8 cellular contexts compared by ENCODE assay signal in the genomic region with DNA sequence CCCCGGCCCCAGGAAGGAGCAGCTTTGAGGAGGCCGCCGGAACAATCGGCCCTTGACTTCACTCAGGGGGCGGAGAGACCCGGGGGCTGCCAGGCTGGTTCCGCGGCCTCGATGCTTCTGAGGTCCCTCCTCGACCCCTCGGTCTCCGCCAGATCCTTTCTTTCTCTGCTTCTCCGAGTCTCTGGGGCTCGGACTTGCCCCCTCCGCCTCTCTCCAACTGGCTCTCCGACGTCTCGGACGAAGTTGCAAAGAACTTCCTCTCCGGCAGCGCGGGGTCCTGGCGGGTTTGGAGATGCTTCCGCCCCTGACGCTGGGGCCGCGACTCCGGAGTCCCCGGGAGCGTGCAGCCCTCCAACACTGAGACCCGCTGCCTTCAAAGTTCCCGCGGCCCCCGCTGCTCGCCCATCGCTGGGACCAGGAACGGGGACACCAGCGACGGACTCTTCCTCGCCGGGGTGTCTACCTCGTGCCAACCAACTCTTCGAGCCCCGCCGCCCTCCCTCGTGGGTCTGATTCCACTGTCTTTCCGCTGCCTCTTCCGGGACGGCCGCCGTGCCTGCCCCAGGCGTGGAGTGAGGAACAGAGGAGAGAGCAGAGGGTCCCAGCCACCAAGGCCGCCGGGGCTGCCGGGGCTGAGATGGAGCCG. TPM values are rescaled to one million over a fixed set of nuclear protein-coding genes. Genes with fewer than 3 reads are reported as not detected.
DNase-seq lines count a peak whose midpoint lies in the region; ATAC-seq and TF ChIP-seq lines count a peak whose summit lies in the region.

No MANE protein-coding gene starts in this region.

- H3K9me3 ChIP-seq in heart right ventricle, result no peaks in the 10 kb centered on the region
- no peaks in the 10 kb centered on the region for H3K9me3 ChIP-seq in right atrium auricular region
- H3K9me3 ChIP-seq in NT2/D1 (ENCODE audit: insufficient read depth, low read length), result no peaks in the 10 kb centered on the region
- no peaks in the 10 kb centered on the region for H3K9me3 ChIP-seq in iPS-18a (ENCODE audit: control insufficient read depth, low read depth, low read length)
- H3K9me3 ChIP-seq in vagina, result no peaks in the 10 kb centered on the region
- no peaks in the 10 kb centered on the region for H3K9me3 ChIP-seq in prostate gland

- H3K27ac ChIP-seq in heart right ventricle (no peak overlapping the region), right atrium auricular region (no peak overlapping the region), iPS-18a (ENCODE audit: low read length) (no peak overlapping the region), vagina (no peak overlapping the region), prostate gland (no peak overlapping the region)

- ATAC-seq in heart right ventricle (peak in 1 of 8 donors; percentile 4), HG02623 (IDR thresholded peaks at IDR 0.05; ENCODE audit: unreplicated experiment) (no peak)

- DNase-seq in heart right ventricle (no peak), right atrium auricular region (ENCODE audit: low spot score) (no peak), NT2/D1 (ENCODE audit: low read depth, low spot score) (no peak), vagina (ENCODE audit: extremely low spot score in 2 of 2) (no peak), prostate gland (ENCODE audit: low spot score) (no peak), NCI-H446 treated with DMSO at 0.1 percent for 48 hours (lab: John Stamatoyannopoulos, UW) (no peak)

- H3K4me3 ChIP-seq in heart right ventricle (peak overlapping the region in 8 of 10 donors; percentile 11 to 46 (median 31)), right atrium auricular region (peak overlapping the region in 1 of 2 donors; percentile 33), NT2/D1 (ENCODE audit: insufficient read length, low read depth) (peak overlapping the region; percentile 40), iPS-18a (ENCODE audit: low read length) (peak overlapping the region; percentile 50), vagina (peak overlapping the region; percentile 0 to 45), prostate gland (no peak overlapping the region)

- H3K4me1 ChIP-seq in heart right ventricle, result peaks cover 10 to 51% (median 41%) of the 10 kb centered on the region in 9 donors
- H3K4me1 ChIP-seq in right atrium auricular region, result peaks cover 0 to 48% of the 10 kb centered on the region in 2 donors
- peaks cover 11% of the 10 kb centered on the region for H3K4me1 ChIP-seq in NT2/D1 (ENCODE audit: insufficient read depth, insufficient read length)
- H3K4me1 ChIP-seq in iPS-18a (ENCODE audit: control insufficient read depth, low read depth, low read length), result peaks cover 27% of the 10 kb centered on the region
- peaks cover 49% of the 10 kb centered on the region for H3K4me1 ChIP-seq in vagina
- H3K4me1 ChIP-seq in prostate gland (replicated peaks), result peaks cover 6% of the 10 kb centered on the region

- H3K27me3 ChIP-seq in heart right ventricle, result peaks cover 54 to 100% (median 100%) of the 10 kb centered on the region in 7 donors
- H3K27me3 ChIP-seq in right atrium auricular region, result peaks cover 70 to 80% of the 10 kb centered on the region in 2 donors
- H3K27me3 ChIP-seq in NT2/D1 (ENCODE audit: insufficient read depth, insufficient read length), result peaks cover 99% of the 10 kb centered on the region
- peaks cover 98% of the 10 kb centered on the region for H3K27me3 ChIP-seq in iPS-18a (ENCODE audit: control insufficient read depth, insufficient read depth, low read length)
- H3K27me3 ChIP-seq in vagina, result peaks cover 41% of the 10 kb centered on the region
- H3K27me3 ChIP-seq in prostate gland (replicated peaks; ENCODE audit: insufficient read depth), result peaks cover 60% of the 10 kb centered on the region

- peak overlapping the region; percentile 62 for H3K9ac ChIP-seq in NT2/D1 (ENCODE audit: insufficient read length, low read depth)
- H3K9ac ChIP-seq in iPS-18a (ENCODE audit: low read length), result no peak overlapping the region

- intact Hi-C loops in heart right ventricle (cut with DNase I), result loop anchor here in 1 of 10 donors (10.0 kb wide), 1 partner anchor 62 kb away; no protein-coding TSS in a partner anchor
- intact Hi-C loops in vagina (cut with DNase I), result no loop called here
- intact Hi-C loops in prostate gland (cut with DNase I), result no loop called here

- WGBS in heart right ventricle, 2 donors, result 1 to 2% methylated on average over 56 of the region's 56 CpGs
- WGBS in prostate gland, result under 1% methylated on average over 54 of the region's 56 CpGs

- H3K36me3 ChIP-seq in heart right ventricle, result no peaks in the 10 kb centered on the region
- H3K36me3 ChIP-seq in right atrium auricular region, result no peaks in the 10 kb centered on the region
- no peaks in the 10 kb centered on the region for H3K36me3 ChIP-seq in NT2/D1 (ENCODE audit: insufficient read depth, insufficient read length, low read length)
- H3K36me3 ChIP-seq in iPS-18a (ENCODE audit: control insufficient read depth, low read depth, low read length), result no peaks in the 10 kb centered on the region
- no peaks in the 10 kb centered on the region for H3K36me3 ChIP-seq in vagina
- H3K36me3 ChIP-seq in prostate gland, result no peaks in the 10 kb centered on the region

- TF ChIP-seq POLR2A in vagina (IDR thresholded peaks at IDR 0.05), result no peak
- no peak for TF ChIP-seq POLR2A in prostate gland (IDR thresholded peaks at IDR 0.05)

- no peak for TF ChIP-seq CTCF in heart right ventricle (IDR thresholded peaks at IDR 0.05)
- TF ChIP-seq CTCF in right atrium auricular region (IDR thresholded peaks at IDR 0.05), result no peak
- no peak for TF ChIP-seq CTCF in vagina (IDR thresholded peaks at IDR 0.05)
- no peak for TF ChIP-seq CTCF in prostate gland (IDR thresholded peaks at IDR 0.05)

RNA-seq across cellular contexts. Expression of a gene that starts 7.0 kb away (rescaled TPM):
- total RNA-seq in heart right ventricle, result under 1 TPM in 1 of 10 donors, not detected in 9; 0.09 TPM
- polyA plus RNA-seq in heart right ventricle, result under 1 TPM in 1 of 2 donors, not detected in 1; under 0.01 TPM
- under 1 TPM in 1 of 2 donors, not detected in 1; 0.59 TPM for total RNA-seq in right atrium auricular region
- total RNA-seq in vagina, result 0.25 TPM
- total RNA-seq in prostate gland, result under 1 TPM; 0.05 to 0.11 TPM

Comparison
In these comparisons a context has a peak if more than half of its experiments do, and no peak if none do; other contexts are left out.
1. H3K4me3 ChIP-seq: peak in heart right ventricle (8 of 10), NT2/D1 (single experiment), iPS-18a (single experiment) and vagina (2 of 2); none in prostate gland (0 of 2).